18 cellular contexts compared by ENCODE assay signal in the genomic region with DNA sequence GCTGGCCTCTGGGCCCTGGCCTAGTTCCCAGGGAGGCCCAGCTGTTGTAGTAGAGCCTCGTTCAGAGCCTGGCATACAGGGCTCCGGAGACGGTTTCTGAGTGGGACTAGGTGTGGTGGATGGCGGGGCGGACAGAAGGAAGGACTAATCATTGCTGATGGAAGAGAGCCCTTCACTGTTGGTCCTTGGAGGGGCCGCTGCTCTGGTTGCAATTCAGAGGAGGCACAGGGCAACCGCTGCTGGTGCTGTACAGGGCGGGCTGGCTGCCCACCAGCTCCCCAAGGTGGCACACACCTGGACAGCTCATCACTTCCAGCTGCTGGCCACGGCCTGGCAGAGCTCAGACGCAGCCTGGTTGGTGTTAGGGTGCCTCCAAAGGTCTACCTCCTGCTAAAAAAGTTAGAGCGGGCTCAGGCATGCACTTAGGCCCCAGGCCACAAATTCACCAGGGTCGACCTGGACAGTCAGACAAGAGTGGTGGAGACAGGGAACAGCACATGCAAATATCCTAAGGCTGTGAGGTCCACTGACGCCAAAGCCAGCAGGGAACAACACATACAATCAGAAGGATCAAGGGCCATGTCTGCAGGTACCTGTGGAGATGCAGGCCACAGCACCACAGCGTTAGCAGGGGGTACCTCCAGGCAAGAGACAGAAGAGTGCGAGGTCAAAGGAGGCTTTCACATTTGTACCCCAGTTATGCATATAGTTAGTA. TPM values are rescaled to one million over a fixed set of nuclear protein-coding genes. Genes with fewer than 3 reads are reported as not detected.
DNase-seq lines count a peak whose midpoint lies in the region; ATAC-seq and TF ChIP-seq lines count a peak whose summit lies in the region.
"Had no signal": no experiment of that assay in that cellular context is flagged by ENCODE, and none has a peak within 500 bp of the region (broad histone marks: within the 10 kb centered on the region; RNA-seq: fewer than 3 reads in every experiment).

No MANE protein-coding gene starts in this region.

- peaks cover 13% of the 10 kb centered on the region for H3K4me1 Mint-ChIP-seq in activated naive CD4-positive, alpha-beta T cell treated with anti-CD3 and anti-CD28 coated beads, Interleukin-2, amount 50 U/mL, for 24 hours
- peaks cover 19% of the 10 kb centered on the region for H3K4me1 Mint-ChIP-seq in activated CD4-positive, alpha-beta memory T cell treated with anti-CD3 and anti-CD28 coated beads, Interleukin-2, amount 10 ng/mL, durations not matched to agents 7 days and 5 days
- H3K4me1 Mint-ChIP-seq in memory B cell = peaks cover 16% of the 10 kb centered on the region
- H3K4me1 Mint-ChIP-seq in stimulated activated naive CD8-positive, alpha-beta T cell treated with anti-CD3 and anti-CD28 coated beads, Interleukin-15, amount 100 ng/mL, for 72 hours = peaks cover 19% of the 10 kb centered on the region

- H3K4me1 ChIP-seq in right cardiac atrium (ENCODE audit: control insufficient read depth, insufficient read depth, low read length) = peaks cover 2% of the 10 kb centered on the region
- peaks cover 6 to 9% of the 10 kb centered on the region in 2 donors for H3K4me1 ChIP-seq in adrenal gland (replicated peaks in 1 of 2)
- peaks cover 0 to 12% of the 10 kb centered on the region in 2 donors for H3K4me1 ChIP-seq in right atrium auricular region
- H3K4me1 ChIP-seq: prostate gland had no signal

- CTCF ChIA-PET in activated CD4-positive, alpha-beta memory T cell treated with anti-CD3 and anti-CD28 coated beads, Interleukin-2, amount 10 ng/mL, durations not matched to agents 7 days and 5 days (lab: Charles Lee) = interaction anchor here (1.1 to 1.5 kb wide), 4 partner anchors 20 to 241 kb away, joined by 3 to 14 read pairs (median 6); no protein-coding TSS in a partner anchor

- POLR2A ChIA-PET in activated CD4-positive, alpha-beta memory T cell treated with anti-CD3 and anti-CD28 coated beads, Interleukin-2, amount 10 ng/mL, durations not matched to agents 7 days and 5 days (lab: Charles Lee) = interaction anchor here (1.3 to 1.4 kb wide), 4 partner anchors 7 to 241 kb away, joined by 3 to 5 read pairs (median 4); partner anchors contain the start of gene RNF4

- H3K9me3 ChIP-seq in right cardiac atrium (ENCODE audit: control insufficient read depth, low read length) (no peaks in the 10 kb centered on the region), adrenal gland (replicated peaks in 1 of 3) (no peaks in the 10 kb centered on the region), right atrium auricular region (no peaks in the 10 kb centered on the region)
- H3K9me3 ChIP-seq: esophagus squamous epithelium, prostate gland, SJSA1 had no signal

- H3K4me3 ChIP-seq in right cardiac atrium (ENCODE audit: low read length) (no peak overlapping the region), adrenal gland (no peak overlapping the region), right atrium auricular region (no peak overlapping the region)

- no peaks in the 10 kb centered on the region for H3K36me3 Mint-ChIP-seq in activated naive CD4-positive, alpha-beta T cell treated with anti-CD3 and anti-CD28 coated beads, Interleukin-2, amount 50 U/mL, for 24 hours
- H3K36me3 Mint-ChIP-seq in activated CD4-positive, alpha-beta memory T cell treated with anti-CD3 and anti-CD28 coated beads, Interleukin-2, amount 10 ng/mL, durations not matched to agents 7 days and 5 days (ENCODE audit: low read depth) = no peaks in the 10 kb centered on the region
- H3K36me3 Mint-ChIP-seq in memory B cell = no peaks in the 10 kb centered on the region

- no peak overlapping the region for H3K27ac Mint-ChIP-seq in activated naive CD4-positive, alpha-beta T cell treated with anti-CD3 and anti-CD28 coated beads, Interleukin-2, amount 50 U/mL, for 24 hours
- H3K27ac Mint-ChIP-seq in activated CD4-positive, alpha-beta memory T cell treated with anti-CD3 and anti-CD28 coated beads, Interleukin-2, amount 10 ng/mL, durations not matched to agents 7 days and 5 days = no peak overlapping the region
- no peak overlapping the region for H3K27ac Mint-ChIP-seq in memory B cell
- H3K27ac Mint-ChIP-seq in stimulated activated naive CD8-positive, alpha-beta T cell treated with anti-CD3 and anti-CD28 coated beads, Interleukin-15, amount 100 ng/mL, for 72 hours = no peak overlapping the region

- H3K27ac ChIP-seq in right cardiac atrium (ENCODE audit: low read length) (no peak overlapping the region), adrenal gland (no peak overlapping the region), right atrium auricular region (no peak overlapping the region)
- H3K27ac ChIP-seq: SJSA1 had no signal

- no peak for DNase-seq in activated naive CD4-positive, alpha-beta T cell treated with Interleukin-2 at 50 U/mL for 16 hours
- no peak for DNase-seq in activated CD4-positive, alpha-beta memory T cell treated with anti-CD3 and anti-CD28 coated beads, Interleukin-2, amount 10 ng/mL, durations not matched to agents 7 days and 5 days
- DNase-seq in memory B cell (ENCODE audit: low spot score in 2 of 2) (no peak), right cardiac atrium (no peak), adrenal gland (no peak), right atrium auricular region (ENCODE audit: low spot score) (no peak)
- no peak for DNase-seq in stimulated activated naive CD8-positive, alpha-beta T cell treated with anti-CD3 and anti-CD28 coated beads, Interleukin-15, amount 100 ng/mL, for 72 hours
- DNase-seq: activated effector memory CD4-positive, alpha-beta T cell treated with anti-CD3 and anti-CD28 coated beads, Interleukin-2, amount 50 U/mL, for 16 hours; AML-193; esophagus squamous epithelium; GOT3; NCI-H2107; stimulated activated naive CD4-positive, alpha-beta T cell; WERI-Rb-1 had no signal

- H3K4me3 Mint-ChIP-seq in activated naive CD4-positive, alpha-beta T cell treated with anti-CD3 and anti-CD28 coated beads, Interleukin-2, amount 50 U/mL, for 24 hours = peak overlapping the region; percentile 85
- peak overlapping the region; percentile 28 for H3K4me3 Mint-ChIP-seq in activated CD4-positive, alpha-beta memory T cell treated with anti-CD3 and anti-CD28 coated beads, Interleukin-2, amount 10 ng/mL, durations not matched to agents 7 days and 5 days
- H3K4me3 Mint-ChIP-seq in memory B cell = peak overlapping the region; percentile 86
- peak overlapping the region; percentile 83 for H3K4me3 Mint-ChIP-seq in stimulated activated naive CD8-positive, alpha-beta T cell treated with anti-CD3 and anti-CD28 coated beads, Interleukin-15, amount 100 ng/mL, for 72 hours

- 87% methylated on average over 15 of the region's 15 CpGs for WGBS in right cardiac atrium
- 88 to 96% (median 90%) methylated on average over 5 to 15 of the region's 15 CpGs for WGBS in adrenal gland, 4 donors

- H3K36me3 ChIP-seq in adrenal gland (replicated peaks in 1 of 2) (no peaks in the 10 kb centered on the region), right atrium auricular region (no peaks in the 10 kb centered on the region)
- H3K36me3 ChIP-seq: esophagus squamous epithelium, prostate gland, SJSA1 had no signal

- ATAC-seq in memory B cell (ENCODE audit: low read depth) = no peak
- ATAC-seq in stimulated activated naive CD8-positive, alpha-beta T cell treated with anti-CD3 and anti-CD28 coated beads, Interleukin-15, amount 100 ng/mL, for 72 hours = no peak
- ATAC-seq in right cardiac atrium = no peak

- no peaks in the 10 kb centered on the region for H3K9me3 Mint-ChIP-seq in activated naive CD4-positive, alpha-beta T cell treated with anti-CD3 and anti-CD28 coated beads, Interleukin-2, amount 50 U/mL, for 24 hours
- H3K9me3 Mint-ChIP-seq in activated CD4-positive, alpha-beta memory T cell treated with anti-CD3 and anti-CD28 coated beads, Interleukin-2, amount 10 ng/mL, durations not matched to agents 7 days and 5 days = no peaks in the 10 kb centered on the region
- H3K9me3 Mint-ChIP-seq in memory B cell = no peaks in the 10 kb centered on the region
- H3K9me3 Mint-ChIP-seq in stimulated activated naive CD8-positive, alpha-beta T cell treated with anti-CD3 and anti-CD28 coated beads, Interleukin-15, amount 100 ng/mL, for 72 hours = no peaks in the 10 kb centered on the region

- H3K27me3 ChIP-seq in right cardiac atrium (ENCODE audit: control insufficient read depth, insufficient read depth) (no peaks in the 10 kb centered on the region), adrenal gland (no peaks in the 10 kb centered on the region), right atrium auricular region (no peaks in the 10 kb centered on the region)
- H3K27me3 ChIP-seq: SJSA1 had no signal

- TF ChIP-seq CTCF in adrenal gland (IDR thresholded peaks at IDR 0.05) (no peak), right atrium auricular region (IDR thresholded peaks at IDR 0.05) (no peak)

- H3K27me3 Mint-ChIP-seq in activated naive CD4-positive, alpha-beta T cell treated with anti-CD3 and anti-CD28 coated beads, Interleukin-2, amount 50 U/mL, for 24 hours = peaks cover 2% of the 10 kb centered on the region
- peaks cover 12% of the 10 kb centered on the region for H3K27me3 Mint-ChIP-seq in activated CD4-positive, alpha-beta memory T cell treated with anti-CD3 and anti-CD28 coated beads, Interleukin-2, amount 10 ng/mL, durations not matched to agents 7 days and 5 days
- peaks cover 4% of the 10 kb centered on the region for H3K27me3 Mint-ChIP-seq in memory B cell
- H3K27me3 Mint-ChIP-seq in stimulated activated naive CD8-positive, alpha-beta T cell treated with anti-CD3 and anti-CD28 coated beads, Interleukin-15, amount 100 ng/mL, for 72 hours = peaks cover 28% of the 10 kb centered on the region

- intact Hi-C loops in right cardiac atrium (cut with DNase I) = loop anchor here in 2 of 4 donors (10.0 kb wide), 1 partner anchor 237 kb away; no protein-coding TSS in a partner anchor
- intact Hi-C loops in adrenal gland (cut with DNase I) = no loop called here

- TF ChIP-seq POLR2A in adrenal gland (IDR thresholded peaks at IDR 0.05) = no peak

RNA-seq across cellular contexts. Expression of gene RNF4, which starts 7.5 kb away (rescaled TPM):
- 100 to 1,000 TPM; 106 to 113 TPM for total RNA-seq in activated CD4-positive, alpha-beta memory T cell treated with anti-CD3 and anti-CD28 coated beads, Interleukin-2, amount 10 ng/mL, durations not matched to agents 7 days and 5 days
- total RNA-seq in right cardiac atrium (10 to 100 TPM; 28.2 to 35.7 (median 32.1) TPM), adrenal gland (10 to 100 TPM; 40.7 to 78.6 (median 49.9) TPM), right atrium auricular region (10 to 100 TPM; 30.0 to 31.3 TPM)
- polyA plus RNA-seq in right cardiac atrium (16.3 TPM), adrenal gland (10 to 100 TPM; 14.5 to 84.1 (median 18.7) TPM)

RNA-seq across cellular contexts. Expression of gene CFAP99, which starts 42.6 kb away (rescaled TPM):
- under 1 TPM; 0.08 TPM for total RNA-seq in activated CD4-positive, alpha-beta memory T cell treated with anti-CD3 and anti-CD28 coated beads, Interleukin-2, amount 10 ng/mL, durations not matched to agents 7 days and 5 days
- total RNA-seq in right cardiac atrium = not detected
- not detected for polyA plus RNA-seq in right cardiac atrium
- 1 to 10 TPM in 7 of 8 donors, under 1 TPM in 1; 0.18 to 5.0 (median 3.0) TPM for total RNA-seq in adrenal gland
- 1 to 10 TPM; 2.1 to 3.8 (median 3.3) TPM for polyA plus RNA-seq in adrenal gland
- not detected for total RNA-seq in right atrium auricular region
- total RNA-seq: lung microvascular endothelial cell, SJSA1 had no signal

RNA-seq across cellular contexts. Expression of gene ZFYVE28, which starts 43.0 kb away (rescaled TPM):
- total RNA-seq in activated CD4-positive, alpha-beta memory T cell treated with anti-CD3 and anti-CD28 coated beads, Interleukin-2, amount 10 ng/mL, durations not matched to agents 7 days and 5 days = 10 to 100 TPM; 38.9 to 40.1 TPM
- total RNA-seq in right cardiac atrium = 1 to 10 TPM; 4.4 to 5.9 (median 5.5) TPM
- 3.5 TPM for polyA plus RNA-seq in right cardiac atrium
- 10 to 100 TPM; 13.9 to 23.5 (median 16.0) TPM for total RNA-seq in adrenal gland
- polyA plus RNA-seq in adrenal gland = 10 to 100 TPM in 2 of 3 donors, 1 to 10 TPM in 1; 4.3 to 24.6 (median 20.0) TPM
- 1 to 10 TPM; 3.4 to 6.0 TPM for total RNA-seq in right atrium auricular region

Comparison
In these comparisons a context has a peak if more than half of its experiments do, and no peak if none do; other contexts are left out.
1. H3K4me3 Mint-ChIP-seq: peak in every context shown above with its lines; median percentile 86 in memory B cell; 85 in activated naive CD4-positive, alpha-beta T cell treated with anti-CD3 and anti-CD28 coated beads, Interleukin-2, amount 50 U/mL, for 24 hours; 83 in stimulated activated naive CD8-positive, alpha-beta T cell treated with anti-CD3 and anti-CD28 coated beads, Interleukin-15, amount 100 ng/mL, for 72 hours; 28 in activated CD4-positive, alpha-beta memory T cell treated with anti-CD3 and anti-CD28 coated beads, Interleukin-2, amount 10 ng/mL, durations not matched to agents 7 days and 5 days.